Comparison of ENCODE assay signal across 19 cellular contexts in genomic region chr2:34664266-34664665, GRCh38.
A peak's percentile ranks its signal among the peaks of the same experiment; 100 is the strongest.
DNase-seq lines count a peak whose midpoint lies in the region; ATAC-seq, FAIRE-seq and TF ChIP-seq lines count a peak whose summit lies in the region.
"Had no signal": no experiment of that assay in that cellular context is flagged by ENCODE, and none has a peak within 500 bp of the region (broad histone marks: within the 10 kb centered on the region; RNA-seq: fewer than 3 reads in every experiment).

No MANE protein-coding gene starts in this region.

- no peaks in the 10 kb centered on the region for H3K36me3 ChIP-seq in body of pancreas (replicated peaks in 1 of 2; ENCODE audit: insufficient read depth in 1 of 2, low read depth in 2 of 2)

- H3K4me1 Mint-ChIP-seq in osteocyte (ENCODE audit: unreplicated experiment): no peaks in the 10 kb centered on the region
- H3K4me1 Mint-ChIP-seq: CD4-positive, alpha-beta memory T cell had no signal

- WGBS in body of pancreas, 2 donors: 41 to 42% methylated on average over 3 of the region's 3 CpGs

- no peak for ATAC-seq in body of pancreas
- ATAC-seq: HCT116 had no signal

- no peaks in the 10 kb centered on the region for H3K9me3 ChIP-seq in body of pancreas

- TF ChIP-seq POLR2A in body of pancreas (IDR thresholded peaks at IDR 0.05): no peak

- peaks cover 13% of the 10 kb centered on the region for H3K9me3 Mint-ChIP-seq in osteocyte (ENCODE audit: unreplicated experiment)
- H3K9me3 Mint-ChIP-seq: H9 had no signal

- no peaks in the 10 kb centered on the region for H3K27me3 ChIP-seq in body of pancreas

- H3K4me3 Mint-ChIP-seq in osteocyte (ENCODE audit: unreplicated experiment): no peak overlapping the region
- H3K4me3 Mint-ChIP-seq: CD4-positive, alpha-beta memory T cell; H9 had no signal

- H3K27ac ChIP-seq in body of pancreas: no peak overlapping the region
- H3K27ac ChIP-seq: GM23248 had no signal

- intact Hi-C loops in body of pancreas (cut with DNase I): no loop called here

- H3K27ac Mint-ChIP-seq in osteocyte (ENCODE audit: unreplicated experiment): no peak overlapping the region
- H3K27ac Mint-ChIP-seq: CD4-positive, alpha-beta memory T cell; H9 had no signal

- peaks cover 3% of the 10 kb centered on the region for H3K4me1 ChIP-seq in body of pancreas

- H3K4me3 ChIP-seq in retinal pigment epithelial cell (ENCODE audit: low read length): no peak overlapping the region
- no peak overlapping the region for H3K4me3 ChIP-seq in body of pancreas
- H3K4me3 ChIP-seq: GM23248 had no signal

- no peaks in the 10 kb centered on the region for H3K36me3 Mint-ChIP-seq in osteocyte (ENCODE audit: unreplicated experiment)
- H3K36me3 Mint-ChIP-seq: CD4-positive, alpha-beta memory T cell had no signal

- H3K27me3 Mint-ChIP-seq in osteocyte (ENCODE audit: unreplicated experiment): no peaks in the 10 kb centered on the region
- H3K27me3 Mint-ChIP-seq: CD4-positive, alpha-beta memory T cell had no signal

- DNase-seq in HK-2 (ENCODE audit: unreplicated experiment) (peak; percentile 14), glomerular visceral epithelial cell (ENCODE audit: extremely low spot score) (peak; percentile 45), kidney tubule cell (ENCODE audit: low spot score) (peak; percentile 64), retinal pigment epithelial cell (ENCODE audit: low read depth) (peak; percentile 5), body of pancreas (no peak), frontal cortex (ENCODE audit: low spot score in 2 of 2) (no peak), NCI-H748 (lab: John Stamatoyannopoulos, UW; ENCODE audit: unreplicated experiment) (no peak), osteocyte (ENCODE audit: extremely low spot score, unreplicated experiment) (no peak)
- DNase-seq: C1 segment of cervical spinal cord; CD4-positive, alpha-beta memory T cell; COR-L47; DMS153; DND-41; GM23248; H9 had no signal

- TF ChIP-seq CTCF in retinal pigment epithelial cell (conservative IDR thresholded peaks at IDR 0.05; ENCODE audit: low read depth, low read length) (no peak), body of pancreas (IDR thresholded peaks at IDR 0.05) (no peak), osteocyte (IDR thresholded peaks at IDR 0.05) (no peak)

- FAIRE-seq in frontal cortex (lab: Jason Lieb, UNC): no peak
- FAIRE-seq: G401.6, GM12892, GM19239 had no signal

Comparison
In these comparisons a context has a peak if more than half of its experiments do, and no peak if none do; other contexts are left out.
1. DNase-seq: peak in HK-2 (single experiment), glomerular visceral epithelial cell (single experiment), kidney tubule cell (single experiment) and retinal pigment epithelial cell (single experiment); none in body of pancreas (0 of 4), frontal cortex (0 of 2), NCI-H748 (single experiment) and osteocyte (single experiment).